Comparison of ENCODE assay signal across 22 cellular contexts in the genomic region with DNA sequence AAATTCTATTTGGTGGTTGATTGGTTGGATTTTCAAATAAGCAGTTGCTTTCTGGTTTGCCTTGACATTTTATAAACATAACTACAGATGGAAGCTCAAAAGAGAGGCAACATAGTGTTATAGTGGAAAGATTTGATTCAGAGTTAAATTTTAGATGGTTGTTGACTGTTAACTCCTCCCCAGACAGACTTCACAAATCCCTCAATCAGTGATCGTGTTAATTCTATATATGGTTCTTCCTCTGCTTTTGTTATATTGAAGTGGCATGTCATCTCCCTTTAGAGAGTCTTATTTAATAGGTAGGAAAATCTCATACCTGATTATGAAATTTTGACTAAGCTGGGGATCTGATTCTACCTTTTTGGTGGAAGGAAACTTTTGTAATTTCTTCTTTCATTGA. TPM values are rescaled to one million over a fixed set of nuclear protein-coding genes. Genes with fewer than 3 reads are reported as not detected.
"Had no signal": no experiment of that assay in that cellular context is flagged by ENCODE, and none has a peak within 500 bp of the region (broad histone marks: within the 10 kb centered on the region; RNA-seq: fewer than 3 reads in every experiment).

No MANE protein-coding gene starts in this region.

- H3K4me1 Mint-ChIP-seq: WTC11 had no signal

- H3K4me3 Mint-ChIP-seq: activated CD4-positive, alpha-beta T cell treated with anti-CD3 and anti-CD28 coated beads, Interleukin-2, amount 10 ng/mL, durations not matched to agents 24 days and 14 days; activated T-helper 17 cell treated with anti-CD3 and anti-CD28 coated beads, Interleukin-2, amount 50 U/mL, for 72 hours; immature natural killer cell; memory B cell; natural killer cell treated with Interleukin-12 subunit alpha and Interleukin-12 subunit beta and Interleukin-15 and Interleukin-18, amount 100 ng/mL, for 72 hours; T-helper 2 cell treated with Interferon-gamma antibody and Interleukin-4, amounts not matched to agents 5 μg/mL and 100 μg/mL, for 36 hours; type B pancreatic cell; WTC11 had no signal

- H3K9me3 ChIP-seq: body of pancreas, gastrocnemius medialis, heart right ventricle, right lobe of liver, stomach had no signal

- ATAC-seq: activated T-helper 17 cell treated with anti-CD3 and anti-CD28 coated beads, Interleukin-2, amount 50 U/mL, for 72 hours; body of pancreas; esophagus mucosa; gastrocnemius medialis; heart right ventricle; natural killer cell treated with Interleukin-12 subunit alpha and Interleukin-12 subunit beta and Interleukin-15 and Interleukin-18, amount 100 ng/mL, for 72 hours; right lobe of liver; WTC11 had no signal

- H3K4me1 ChIP-seq: body of pancreas, gastrocnemius medialis, right lobe of liver had no signal

- H3K27me3 ChIP-seq: body of pancreas, gastrocnemius medialis, heart right ventricle, right lobe of liver, stomach had no signal

- H3K27ac Mint-ChIP-seq: activated CD4-positive, alpha-beta T cell treated with anti-CD3 and anti-CD28 coated beads, Interleukin-2, amount 10 ng/mL, durations not matched to agents 24 days and 14 days; activated T-helper 17 cell treated with anti-CD3 and anti-CD28 coated beads, Interleukin-2, amount 50 U/mL, for 72 hours; memory B cell; T-helper 2 cell treated with Interferon-gamma antibody and Interleukin-4, amounts not matched to agents 5 μg/mL and 100 μg/mL, for 36 hours; type B pancreatic cell; WTC11 had no signal

- H3K4me3 ChIP-seq: body of pancreas, gastrocnemius medialis, heart right ventricle, right lobe of liver, stomach had no signal

- DNase-seq: activated CD4-positive, alpha-beta T cell treated with anti-CD3 and anti-CD28 coated beads, Interleukin-2, amount 10 ng/mL, durations not matched to agents 24 days and 14 days; activated CD8-positive, alpha-beta memory T cell treated with anti-CD3 and anti-CD28 coated beads, Interleukin-2, amount 50 U/mL, for 48 hours; activated naive CD4-positive, alpha-beta T cell treated with anti-CD3 and anti-CD28 coated beads, Interleukin-2, amount 50 U/mL, for 16 hours; amygdala; body of pancreas; central memory CD4-positive, alpha-beta T cell; gastrocnemius medialis; heart right ventricle; immature natural killer cell; right lobe of liver; small intestine; stimulated activated CD4-positive, alpha-beta T cell treated with anti-CD3 and anti-CD28 coated beads, Interleukin-15, amount 100 ng/mL, for 24 hours; stimulated activated CD4-positive, alpha-beta T cell treated with anti-CD3 and anti-CD28 coated beads, Interleukin-2, amount 100 ng/mL, for 48 hours; stomach had no signal

- H3K27me3 Mint-ChIP-seq: activated CD4-positive, alpha-beta T cell treated with anti-CD3 and anti-CD28 coated beads, Interleukin-2, amount 10 ng/mL, durations not matched to agents 24 days and 14 days; activated T-helper 17 cell treated with anti-CD3 and anti-CD28 coated beads, Interleukin-2, amount 50 U/mL, for 72 hours; memory B cell; natural killer cell treated with Interleukin-12 subunit alpha and Interleukin-12 subunit beta and Interleukin-15 and Interleukin-18, amount 100 ng/mL, for 72 hours; type B pancreatic cell had no signal

- H3K9me3 Mint-ChIP-seq: activated CD4-positive, alpha-beta T cell treated with anti-CD3 and anti-CD28 coated beads, Interleukin-2, amount 10 ng/mL, durations not matched to agents 24 days and 14 days; activated T-helper 17 cell treated with anti-CD3 and anti-CD28 coated beads, Interleukin-2, amount 50 U/mL, for 72 hours; immature natural killer cell; memory B cell; natural killer cell treated with Interleukin-12 subunit alpha and Interleukin-12 subunit beta and Interleukin-15 and Interleukin-18, amount 100 ng/mL, for 72 hours; T-helper 2 cell treated with Interferon-gamma antibody and Interleukin-4, amounts not matched to agents 5 μg/mL and 100 μg/mL, for 36 hours; type B pancreatic cell; WTC11 had no signal

- H3K27ac ChIP-seq: body of pancreas, gastrocnemius medialis, heart right ventricle, parathyroid adenoma, right lobe of liver, stomach had no signal

RNA-seq across cellular contexts. Expression of a gene that starts 53.4 kb away (rescaled TPM):
- total RNA-seq: activated CD4-positive, alpha-beta T cell treated with anti-CD3 and anti-CD28 coated beads, Interleukin-2, amount 10 ng/mL, durations not matched to agents 24 days and 14 days; activated T-helper 17 cell treated with anti-CD3 and anti-CD28 coated beads, Interleukin-2, amount 50 U/mL, for 72 hours; natural killer cell treated with Interleukin-12 subunit alpha and Interleukin-12 subunit beta and Interleukin-15 and Interleukin-18, amount 100 ng/mL, for 72 hours had no signal
- polyA plus RNA-seq: immature natural killer cell had no signal
